In the genomic region with DNA sequence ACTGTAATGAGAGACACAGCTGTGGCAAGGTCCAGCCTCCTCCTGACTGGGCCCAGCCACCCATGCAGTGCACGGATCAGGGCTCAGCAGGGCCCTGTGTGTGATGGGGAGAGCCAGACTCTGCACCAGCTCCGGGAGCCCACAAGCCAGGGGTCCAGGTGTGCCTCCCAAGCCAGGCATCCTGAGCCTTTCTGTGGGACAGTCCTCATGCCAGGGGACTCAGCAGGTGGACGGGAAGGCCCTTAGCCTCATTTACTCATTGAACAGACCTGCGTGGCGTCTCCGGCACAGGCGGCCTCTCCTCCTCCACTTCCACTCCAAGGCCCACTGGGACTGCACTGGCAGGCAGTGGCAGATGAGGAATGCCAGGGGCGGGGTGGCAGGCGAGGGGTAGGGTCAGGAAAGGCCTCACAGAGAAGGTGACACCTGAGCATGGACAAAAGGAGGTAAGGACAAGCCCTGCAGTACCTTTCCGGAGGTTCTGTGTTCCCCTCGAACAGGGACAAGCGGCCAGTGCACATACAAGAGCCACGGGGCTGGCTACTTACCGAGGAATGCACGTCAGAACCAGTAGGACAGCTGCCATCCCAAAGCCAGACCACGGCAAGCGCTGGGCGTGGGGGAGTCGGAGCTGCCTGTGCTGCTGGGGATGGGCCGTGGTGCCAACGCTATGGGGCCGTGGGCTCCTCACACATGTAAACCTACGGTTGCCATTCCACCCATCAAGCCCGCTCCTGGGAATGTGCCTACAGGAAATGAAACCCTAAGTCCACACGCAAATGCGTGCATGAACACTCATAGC, we compare ENCODE assay signal across 23 cellular contexts. TPM values are rescaled to one million over a fixed set of nuclear protein-coding genes. Genes with fewer than 3 reads are reported as not detected.
DNase-seq lines count a peak whose midpoint lies in the region; TF ChIP-seq lines count a peak whose summit lies in the region.
"Had no signal": no experiment of that assay in that cellular context is flagged by ENCODE, and none has a peak within 500 bp of the region (broad histone marks: within the 10 kb centered on the region; RNA-seq: fewer than 3 reads in every experiment).

No MANE protein-coding gene starts in this region.

- H3K4me3 ChIP-seq in Karpas-422 (ENCODE audit: low read length) = no peak overlapping the region
- H3K4me3 ChIP-seq in spleen = no peak overlapping the region
- H3K4me3 ChIP-seq: cardiac muscle cell, prostate gland, testis had no signal

- no peaks in the 10 kb centered on the region for H4K20me1 ChIP-seq in Karpas-422 (ENCODE audit: insufficient read depth, low read depth, low read length)

- H3K4me1 ChIP-seq in Karpas-422 (ENCODE audit: low read length) (peaks cover 7% of the 10 kb centered on the region), spleen (no peaks in the 10 kb centered on the region)
- H3K4me1 ChIP-seq: prostate gland, testis had no signal

- TF ChIP-seq POLR2A in spleen (IDR thresholded peaks at IDR 0.05) = no peak

- DNase-seq in activated effector memory CD4-positive, alpha-beta T cell treated with anti-CD3 and anti-CD28 coated beads, Interleukin-2, amount 50 U/mL, for 16 hours = peak; percentile 54
- DNase-seq in activated effector memory CD4-positive, alpha-beta T cell treated with Interleukin-2 at 50 U/mL for 16 hours = no peak
- DNase-seq in Karpas-422 (peak; percentile 47), mesenteric fat pad (ENCODE audit: low spot score) (peak; percentile 85), spleen (peak; percentile 46), dedifferentiated amniotic fluid mesenchymal stem cell (ENCODE audit: extremely low spot score) (no peak), HK-2 (ENCODE audit: unreplicated experiment) (no peak)
- no peak for DNase-seq in activated CD4-positive, alpha-beta T cell treated with anti-CD3 and anti-CD28 coated beads for 4 hours
- DNase-seq: amygdala; CD4-positive, alpha-beta memory T cell; DMS153; HFFc6; hypothalamus; mesendoderm; MM.1S; NCI-H1436; NCI-H526; RPMI8226; stimulated activated CD4-positive, alpha-beta T cell treated with anti-CD3 and anti-CD28 coated beads, Interleukin-12 subunit alpha, Interleukin-12 subunit beta, amount 100 ng/mL, for 4 hours; testis had no signal

- H3K9ac ChIP-seq in Karpas-422 (ENCODE audit: low read length) = no peak overlapping the region

- WGBS in spleen, 5 donors = 81 to 88% (median 83%) methylated on average over 19 to 26 of the region's 26 CpGs

- TF ChIP-seq CTCF in spleen (IDR thresholded peaks at IDR 0.05 in 8 of 11, conservative IDR thresholded peaks at IDR 0.05 in 3 of 11) = no peak

- H3K27me3 ChIP-seq in Karpas-422 (ENCODE audit: low read length) (no peaks in the 10 kb centered on the region), spleen (replicated peaks in 1 of 7) (peaks cover 0 to 50% (median 0%) of the 10 kb centered on the region in 7 donors)
- H3K27me3 ChIP-seq: cardiac muscle cell, testis had no signal

- H3K4me2 ChIP-seq in Karpas-422 (ENCODE audit: low read depth, low read length, poor library complexity, severe bottlenecking) = no peak overlapping the region

- H3K9me3 ChIP-seq in Karpas-422 (ENCODE audit: low read length) (no peaks in the 10 kb centered on the region), spleen (peaks cover 0 to 19% (median 11%) of the 10 kb centered on the region in 8 donors)
- H3K9me3 ChIP-seq: prostate gland, testis had no signal

- H2AFZ ChIP-seq in Karpas-422 (ENCODE audit: low read length) = no peak overlapping the region

- intact Hi-C loops in spleen (cut with DNase I; ENCODE audit: low total_unique reads) = no loop called here

- H3K9me2 ChIP-seq in Karpas-422 (replicated peaks; ENCODE audit: insufficient read depth, low read length) = no peaks in the 10 kb centered on the region

- H3K36me3 ChIP-seq in Karpas-422 (ENCODE audit: insufficient read depth, low read length) = no peaks in the 10 kb centered on the region
- no peaks in the 10 kb centered on the region for H3K36me3 ChIP-seq in spleen
- H3K36me3 ChIP-seq: cardiac muscle cell, prostate gland had no signal

- no peaks in the 10 kb centered on the region for H3K79me2 ChIP-seq in Karpas-422 (ENCODE audit: low read length)

- H3K27ac ChIP-seq in Karpas-422 (ENCODE audit: low read length) (no peak overlapping the region), spleen (no peak overlapping the region)
- H3K27ac ChIP-seq: cardiac muscle cell, prostate gland, testis had no signal

RNA-seq across cellular contexts. Expression of a gene that starts 52.7 kb away (rescaled TPM):
- total RNA-seq in Karpas-422 (2014; rRNA removed; shearing (Covaris generic); ENCODE audit: low replicate concordance) = not detected in 2 replicates
- total RNA-seq in mesenteric fat pad (148 TPM), spleen (10 to 100 TPM; 10.2 to 66.6 (median 25.7) TPM)
- 1 to 10 TPM in 2 of 3 donors, under 1 TPM in 1; 0.74 to 9.8 (median 4.0) TPM for polyA plus RNA-seq in spleen
- total RNA-seq: CD4-positive, alpha-beta memory T cell had no signal
- polyA plus RNA-seq: CD4-positive, alpha-beta memory T cell; keratinocyte had no signal

Comparison
In these comparisons a context has a peak if more than half of its experiments do, and no peak if none do; other contexts are left out.
1. DNase-seq: peak in activated effector memory CD4-positive, alpha-beta T cell treated with anti-CD3 and anti-CD28 coated beads, Interleukin-2, amount 50 U/mL, for 16 hours (single experiment), Karpas-422 (single experiment), mesenteric fat pad (single experiment) and spleen (single experiment); none in activated effector memory CD4-positive, alpha-beta T cell treated with Interleukin-2 at 50 U/mL for 16 hours (single experiment), dedifferentiated amniotic fluid mesenchymal stem cell (single experiment), activated CD4-positive, alpha-beta T cell treated with anti-CD3 and anti-CD28 coated beads for 4 hours (0 of 2) and HK-2 (single experiment).
2. RNA of a gene that starts 52.7 kb away (total RNA-seq): 148 TPM in mesenteric fat pad (single experiment) and 10.2 to 66.6 TPM in spleen; not detected in Karpas-422; every median in the first group is over 10 times any median in the second.